In genomic region chr21:43827015-43827611, GRCh38 we compare ENCODE assay signal across 10 cellular contexts. TPM values are rescaled to one million over a fixed set of nuclear protein-coding genes. Genes with fewer than 3 reads are reported as not detected.
A peak's percentile ranks its signal among the peaks of the same experiment; 100 is the strongest.
DNase-seq lines count a peak whose midpoint lies in the region; TF ChIP-seq lines count a peak whose summit lies in the region.
"Had no signal": no experiment of that assay in that cellular context is flagged by ENCODE, and none has a peak within 500 bp of the region (broad histone marks: within the 10 kb centered on the region; RNA-seq: fewer than 3 reads in every experiment).

No MANE protein-coding gene starts in this region.

- DNase-seq in ACHN (peak; percentile 72), HEK293T (ENCODE audit: extremely low spot score) (no peak), islet precursor cell (peak; percentile 68), cerebellum (ENCODE audit: low spot score) (no peak), SW 1271 (lab: John Stamatoyannopoulos, UW) (no peak)
- DNase-seq in activated CD4-positive, alpha-beta memory T cell treated with anti-CD3 and anti-CD28 coated beads, Interleukin-2, amount 10 ng/mL, durations not matched to agents 7 days and 5 days, result no peak
- DNase-seq in effector CD4-positive, alpha-beta T cell, result no peak
- DNase-seq: stimulated activated naive CD8-positive, alpha-beta T cell treated with anti-CD3 and anti-CD28 coated beads, Interleukin-15, amount 100 ng/mL, for 72 hours had no signal

- H3K36me3 Mint-ChIP-seq in activated CD4-positive, alpha-beta memory T cell treated with anti-CD3 and anti-CD28 coated beads, Interleukin-2, amount 10 ng/mL, durations not matched to agents 7 days and 5 days (ENCODE audit: low read depth), result no peaks in the 10 kb centered on the region

- no peak overlapping the region for H3K27ac Mint-ChIP-seq in activated CD4-positive, alpha-beta memory T cell treated with anti-CD3 and anti-CD28 coated beads, Interleukin-2, amount 10 ng/mL, durations not matched to agents 7 days and 5 days
- H3K27ac Mint-ChIP-seq: stimulated activated naive CD8-positive, alpha-beta T cell treated with anti-CD3 and anti-CD28 coated beads, Interleukin-15, amount 100 ng/mL, for 72 hours had no signal

- CTCF ChIA-PET in HEK293T (lab: Yijun Ruan, JAX), result interaction anchor here (0.7 kb wide), 2 partner anchors 15 to 47 kb away, joined by 3 read pairs; no protein-coding TSS in a partner anchor
- CTCF ChIA-PET in activated CD4-positive, alpha-beta memory T cell treated with anti-CD3 and anti-CD28 coated beads, Interleukin-2, amount 10 ng/mL, durations not matched to agents 7 days and 5 days (lab: Charles Lee), result no interaction called here

- POLR2A ChIA-PET in HEK293T (lab: Yijun Ruan, JAX), result interaction anchor here (0.6 kb wide), 1 partner anchor 38 kb away, joined by 3 read pairs; no protein-coding TSS in a partner anchor
- POLR2A ChIA-PET in activated CD4-positive, alpha-beta memory T cell treated with anti-CD3 and anti-CD28 coated beads, Interleukin-2, amount 10 ng/mL, durations not matched to agents 7 days and 5 days (lab: Charles Lee), result interaction anchor here (1.0 kb wide), 1 partner anchor 10 kb away, joined by 3 read pairs; no protein-coding TSS in a partner anchor

- peaks cover 22% of the 10 kb centered on the region for H3K27me3 Mint-ChIP-seq in activated CD4-positive, alpha-beta memory T cell treated with anti-CD3 and anti-CD28 coated beads, Interleukin-2, amount 10 ng/mL, durations not matched to agents 7 days and 5 days

- no peaks in the 10 kb centered on the region for H3K9me3 Mint-ChIP-seq in activated CD4-positive, alpha-beta memory T cell treated with anti-CD3 and anti-CD28 coated beads, Interleukin-2, amount 10 ng/mL, durations not matched to agents 7 days and 5 days
- H3K9me3 Mint-ChIP-seq: stimulated activated naive CD8-positive, alpha-beta T cell treated with anti-CD3 and anti-CD28 coated beads, Interleukin-15, amount 100 ng/mL, for 72 hours had no signal

- in situ Hi-C loops in ACHN (cut with HindIII; ENCODE audit: low pct_ligation_motif_present, low pct_unique_long_range_greater_than_20kb, low sequenced_read_pairs), result no loop called here

- H3K27ac ChIP-seq in angular gyrus (ENCODE audit: low read depth, low read length), result peak overlapping the region; percentile 37
- H3K27ac ChIP-seq: right lobe of liver had no signal

- no peaks in the 10 kb centered on the region for H3K4me1 Mint-ChIP-seq in activated CD4-positive, alpha-beta memory T cell treated with anti-CD3 and anti-CD28 coated beads, Interleukin-2, amount 10 ng/mL, durations not matched to agents 7 days and 5 days
- H3K4me1 Mint-ChIP-seq: stimulated activated naive CD8-positive, alpha-beta T cell treated with anti-CD3 and anti-CD28 coated beads, Interleukin-15, amount 100 ng/mL, for 72 hours had no signal

- no peak overlapping the region for H3K4me3 Mint-ChIP-seq in activated CD4-positive, alpha-beta memory T cell treated with anti-CD3 and anti-CD28 coated beads, Interleukin-2, amount 10 ng/mL, durations not matched to agents 7 days and 5 days
- H3K4me3 Mint-ChIP-seq: stimulated activated naive CD8-positive, alpha-beta T cell treated with anti-CD3 and anti-CD28 coated beads, Interleukin-15, amount 100 ng/mL, for 72 hours had no signal

TF ChIP-seq in HEK293T, 16 proteins besides CTCF, POLR2A, EP300 and RAD21:
- TF ChIP-seq HDGF (IDR thresholded peaks at IDR 0.05; ENCODE audit: borderline replicate concordance), result no peak
- no peak for TF ChIP-seq ARNT (IDR thresholded peaks at IDR 0.05)
- TF ChIP-seq ZNF384 (IDR thresholded peaks at IDR 0.05), result peak; percentile 93

RNA-seq across cellular contexts. Expression of gene RRP1, which starts 37.7 kb away (rescaled TPM):
- 10 to 100 TPM; 22.4 to 22.6 TPM for total RNA-seq in activated CD4-positive, alpha-beta memory T cell treated with anti-CD3 and anti-CD28 coated beads, Interleukin-2, amount 10 ng/mL, durations not matched to agents 7 days and 5 days
- 16.7 TPM for total RNA-seq in cerebellum

RNA-seq across cellular contexts. Expression of gene AGPAT3, which starts 37.9 kb away (rescaled TPM):
- 100 to 1,000 TPM; 101 to 102 TPM for total RNA-seq in activated CD4-positive, alpha-beta memory T cell treated with anti-CD3 and anti-CD28 coated beads, Interleukin-2, amount 10 ng/mL, durations not matched to agents 7 days and 5 days
- total RNA-seq in cerebellum, result 32.3 TPM

RNA-seq across cellular contexts. Expression of gene CSTB, which starts 51.0 kb away (rescaled TPM):
- total RNA-seq in activated CD4-positive, alpha-beta memory T cell treated with anti-CD3 and anti-CD28 coated beads, Interleukin-2, amount 10 ng/mL, durations not matched to agents 7 days and 5 days, result 10 to 100 TPM; 54.3 to 55.6 TPM
- total RNA-seq in cerebellum, result 4.4 TPM

Comparison
In these comparisons a context has a peak if more than half of its experiments do, and no peak if none do; other contexts are left out.
1. DNase-seq: peak in ACHN (single experiment) and islet precursor cell (single experiment); none in HEK293T (single experiment), activated CD4-positive, alpha-beta memory T cell treated with anti-CD3 and anti-CD28 coated beads, Interleukin-2, amount 10 ng/mL, durations not matched to agents 7 days and 5 days (single experiment), effector CD4-positive, alpha-beta T cell (single experiment), cerebellum (single experiment) and SW 1271 (0 of 2).
2. RNA of gene CSTB, which starts 51.0 kb away (total RNA-seq): 54.3 to 55.6 TPM in activated CD4-positive, alpha-beta memory T cell treated with anti-CD3 and anti-CD28 coated beads, Interleukin-2, amount 10 ng/mL, durations not matched to agents 7 days and 5 days; 4.4 TPM in cerebellum (single experiment); every median in the first group is over 10 times any median in the second.